24 cellular contexts compared by ENCODE assay signal in the genomic region with DNA sequence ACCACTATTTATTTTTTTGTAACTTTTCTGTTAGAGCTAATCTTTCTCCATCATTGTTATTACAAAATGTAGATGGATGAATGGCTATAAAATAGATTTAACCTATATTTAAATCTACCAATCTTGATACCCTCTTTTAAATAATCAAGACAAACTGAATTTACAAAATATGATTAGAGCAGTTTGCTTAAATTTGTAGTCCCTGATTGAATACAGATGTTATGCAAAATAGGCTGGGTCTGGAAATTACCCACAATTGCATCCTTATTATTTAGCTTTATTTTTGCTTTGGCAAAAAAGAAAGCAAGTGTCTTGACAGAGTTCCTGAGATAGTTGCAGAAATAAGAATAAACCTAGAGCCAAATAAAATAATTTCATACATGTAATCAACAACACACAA.
"Had no signal": no experiment of that assay in that cellular context is flagged by ENCODE, and none has a peak within 500 bp of the region (broad histone marks: within the 10 kb centered on the region; RNA-seq: fewer than 3 reads in every experiment).

No MANE protein-coding gene starts in this region.

- H3K4me3 Mint-ChIP-seq: dendritic cell treated with granulocyte-macrophage colony-stimulating factor and Interleukin-4, amounts not matched to agents 40 ng/mL and 50 ng/mL, for 4 days; endodermal cell; memory B cell; natural killer cell; stimulated activated naive B cell treated with anti-CD40 and anti-IgM and Interleukin-4, amounts not matched to agents 10 μg/mL and 1 μg/mL and 100 μg/mL, for 72 hours; stimulated activated naive CD8-positive, alpha-beta T cell treated with anti-CD3 and anti-CD28 coated beads, Interleukin-15, Interleukin-2, amounts not matched to agents 100 ng/mL and 50 ng/mL, for 24 hours had no signal

- ATAC-seq: esophagus mucosa; left lobe of liver; natural killer cell; right lobe of liver; stimulated activated naive B cell treated with anti-CD40 and anti-IgM and Interleukin-4, amounts not matched to agents 10 μg/mL and 1 μg/mL and 100 μg/mL, for 72 hours had no signal

- H3K9me3 ChIP-seq: gastrocnemius medialis, right lobe of liver, thoracic aorta, tibial nerve, upper lobe of left lung had no signal

- H3K4me3 ChIP-seq: gastrocnemius medialis, lung, right lobe of liver, thoracic aorta, tibial nerve, upper lobe of left lung had no signal

- H3K27me3 Mint-ChIP-seq: dendritic cell treated with granulocyte-macrophage colony-stimulating factor and Interleukin-4, amounts not matched to agents 40 ng/mL and 50 ng/mL, for 4 days; memory B cell; progenitor cell of endocrine pancreas; stimulated activated naive B cell treated with anti-CD40 and anti-IgM and Interleukin-4, amounts not matched to agents 10 μg/mL and 1 μg/mL and 100 μg/mL, for 72 hours; stimulated activated naive CD8-positive, alpha-beta T cell treated with anti-CD3 and anti-CD28 coated beads, Interleukin-15, Interleukin-2, amounts not matched to agents 100 ng/mL and 50 ng/mL, for 24 hours had no signal

- H3K4me1 ChIP-seq: parathyroid adenoma, upper lobe of left lung had no signal

- H3K27ac Mint-ChIP-seq: dendritic cell treated with granulocyte-macrophage colony-stimulating factor and Interleukin-4, amounts not matched to agents 40 ng/mL and 50 ng/mL, for 4 days; endodermal cell; memory B cell; progenitor cell of endocrine pancreas; stimulated activated naive B cell treated with anti-CD40 and anti-IgM and Interleukin-4, amounts not matched to agents 10 μg/mL and 1 μg/mL and 100 μg/mL, for 72 hours; stimulated activated naive CD8-positive, alpha-beta T cell treated with anti-CD3 and anti-CD28 coated beads, Interleukin-15, Interleukin-2, amounts not matched to agents 100 ng/mL and 50 ng/mL, for 24 hours had no signal

- DNase-seq: effector CD8-positive, alpha-beta T cell; endodermal cell; gastrocnemius medialis; head of caudate nucleus; kidney; natural killer cell; occipital lobe; right lobe of liver; small intestine; stimulated activated CD4-positive, alpha-beta T cell treated with anti-CD3 and anti-CD28 coated beads, Interleukin-15, amount 100 ng/mL, for 24 hours; stimulated activated CD4-positive, alpha-beta T cell treated with anti-CD3 and anti-CD28 coated beads, Interleukin-2, amount 100 ng/mL, for 48 hours; stimulated activated naive B cell treated with anti-CD40 and anti-IgM and Interleukin-4, amounts not matched to agents 10 μg/mL and 1 μg/mL and 100 μg/mL, for 72 hours; upper lobe of left lung had no signal

- H3K9me3 Mint-ChIP-seq: endodermal cell; memory B cell; natural killer cell; stimulated activated naive B cell treated with anti-CD40 and anti-IgM and Interleukin-4, amounts not matched to agents 10 μg/mL and 1 μg/mL and 100 μg/mL, for 72 hours had no signal

- H3K27me3 ChIP-seq: gastrocnemius medialis, right lobe of liver, tibial nerve, upper lobe of left lung had no signal

- H3K36me3 ChIP-seq: gastrocnemius medialis, right lobe of liver, thoracic aorta, tibial nerve, upper lobe of left lung had no signal

- H3K27ac ChIP-seq: epithelial cell of prostate, parathyroid adenoma, right lobe of liver, thoracic aorta, tibial nerve, upper lobe of left lung had no signal
